ENCODE assay signal across 1 cellular context in the genomic region with DNA sequence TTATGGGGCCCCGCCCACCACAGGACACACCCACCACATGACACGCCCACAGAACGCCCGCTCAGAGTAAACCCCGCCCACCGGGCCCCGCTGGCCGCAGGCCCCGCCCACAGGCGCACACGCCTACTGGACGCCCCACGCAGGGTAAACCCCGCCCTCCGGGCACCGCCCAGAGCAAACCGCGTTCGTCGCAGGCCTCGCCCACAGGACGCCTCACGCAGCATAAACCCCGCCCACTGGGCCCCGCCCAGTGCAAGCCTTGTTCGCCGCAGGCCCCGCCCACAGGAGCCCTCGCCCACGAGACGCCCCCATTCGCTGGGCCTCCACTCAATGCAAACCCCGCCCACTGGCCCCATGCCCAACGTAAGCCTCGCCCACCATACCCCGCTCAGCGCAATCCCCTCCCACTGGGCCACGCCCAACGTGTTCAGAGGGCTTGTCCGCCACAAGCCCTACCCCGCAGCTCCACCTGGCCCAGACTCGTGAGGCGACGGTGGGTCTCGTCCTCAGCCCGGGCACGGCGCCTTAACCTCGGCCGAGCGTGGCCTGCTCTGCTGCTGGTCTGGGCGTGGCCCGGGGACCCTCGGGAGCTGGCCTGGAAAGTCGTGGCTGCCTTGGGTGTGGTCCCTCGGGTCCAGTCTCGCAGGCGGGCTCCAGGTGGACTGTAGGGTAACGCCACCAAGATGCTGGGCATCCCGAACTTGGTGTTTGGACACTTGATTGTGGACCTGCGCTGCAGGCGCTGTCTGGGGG.
A peak's percentile ranks its signal among the peaks of the same experiment; 100 is the strongest.
TF ChIP-seq lines count a peak whose summit lies in the region.

No MANE protein-coding gene starts in this region.

TF ChIP-seq in K562, 482 proteins besides CTCF, POLR2A, EP300 and RAD21 (continued from another document and continues in another):
- TF ChIP-seq, protein P1, sequence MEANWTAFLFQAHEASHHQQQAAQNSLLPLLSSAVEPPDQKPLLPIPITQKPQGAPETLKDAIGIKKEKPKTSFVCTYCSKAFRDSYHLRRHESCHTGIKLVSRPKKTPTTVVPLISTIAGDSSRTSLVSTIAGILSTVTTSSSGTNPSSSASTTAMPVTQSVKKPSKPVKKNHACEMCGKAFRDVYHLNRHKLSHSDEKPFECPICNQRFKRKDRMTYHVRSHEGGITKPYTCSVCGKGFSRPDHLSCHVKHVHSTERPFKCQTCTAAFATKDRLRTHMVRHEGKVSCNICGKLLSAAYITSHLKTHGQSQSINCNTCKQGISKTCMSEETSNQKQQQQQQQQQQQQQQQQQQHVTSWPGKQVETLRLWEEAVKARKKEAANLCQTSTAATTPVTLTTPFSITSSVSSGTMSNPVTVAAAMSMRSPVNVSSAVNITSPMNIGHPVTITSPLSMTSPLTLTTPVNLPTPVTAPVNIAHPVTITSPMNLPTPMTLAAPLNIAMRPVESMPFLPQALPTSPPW (CRISPR knock-in tag; IDR thresholded peaks at IDR 0.05), result peak; percentile 36; the same call in 1 of the 2 replicates
- peak; percentile 97 for TF ChIP-seq NFIC (IDR thresholded peaks at IDR 0.05)
- TF ChIP-seq SRF (CRISPR knock-in tag; IDR thresholded peaks at IDR 0.05), result peak in 1 of 2 experiments; percentile 82; a peak in 2 of 4 replicates
- peak in 1 of 3 experiments; percentile 16 for TF ChIP-seq YY1 (IDR thresholded peaks at IDR 0.05; ENCODE audit: borderline replicate concordance in 1 of 3, control insufficient read depth in 1 of 3, extremely low read depth in 1 of 3, insufficient read depth in 3 of 3, insufficient read length in 1 of 3, insufficient replicate concordance in 2 of 3, low read depth in 1 of 3, low read length in 2 of 3)
- peak; percentile 98 for TF ChIP-seq CCNT2 (IDR thresholded peaks at IDR 0.05; ENCODE audit: borderline replicate concordance, extremely low read depth, insufficient read length, low read depth, low read length)
- peak in 1 of 2 experiments; percentile 44; a peak in 1 of 4 replicates for TF ChIP-seq HDAC1 (IDR thresholded peaks at IDR 0.05)
- TF ChIP-seq, protein P2, sequence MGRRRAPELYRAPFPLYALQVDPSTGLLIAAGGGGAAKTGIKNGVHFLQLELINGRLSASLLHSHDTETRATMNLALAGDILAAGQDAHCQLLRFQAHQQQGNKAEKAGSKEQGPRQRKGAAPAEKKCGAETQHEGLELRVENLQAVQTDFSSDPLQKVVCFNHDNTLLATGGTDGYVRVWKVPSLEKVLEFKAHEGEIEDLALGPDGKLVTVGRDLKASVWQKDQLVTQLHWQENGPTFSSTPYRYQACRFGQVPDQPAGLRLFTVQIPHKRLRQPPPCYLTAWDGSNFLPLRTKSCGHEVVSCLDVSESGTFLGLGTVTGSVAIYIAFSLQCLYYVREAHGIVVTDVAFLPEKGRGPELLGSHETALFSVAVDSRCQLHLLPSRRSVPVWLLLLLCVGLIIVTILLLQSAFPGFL (CRISPR knock-in tag; IDR thresholded peaks at IDR 0.05), result no peak
- TF ChIP-seq XRCC5 (IDR thresholded peaks at IDR 0.05; ENCODE audit: low read depth, low read length), result peak; percentile 51
- no peak for TF ChIP-seq KDM2B (CRISPR knock-in tag; IDR thresholded peaks at IDR 0.05)
- no peak for TF ChIP-seq MTA2 (IDR thresholded peaks at IDR 0.05; ENCODE audit: low read depth)
- no peak for TF ChIP-seq PHTF2 (CRISPR knock-in tag; IDR thresholded peaks at IDR 0.05)
- TF ChIP-seq SREBF2 (CRISPR knock-in tag; IDR thresholded peaks at IDR 0.05), result no peak
- no peak for TF ChIP-seq TAF9B (IDR thresholded peaks at IDR 0.05; ENCODE audit: partially characterized antibody)
- TF ChIP-seq ATF1 (CRISPR knock-in tag; IDR thresholded peaks at IDR 0.05), result no peak
- TF ChIP-seq ATF1 (tag; IDR thresholded peaks at IDR 0.05), result peak; percentile 76
- no peak for TF ChIP-seq U2AF2 (optimal IDR thresholded peaks at IDR 0.05; ENCODE audit: low read depth, low read length)
- TF ChIP-seq DLX4 (CRISPR knock-in tag; IDR thresholded peaks at IDR 0.05), result no peak
- no peak for TF ChIP-seq ZFP1 (CRISPR knock-in tag; IDR thresholded peaks at IDR 0.05)
- TF ChIP-seq, protein P3, sequence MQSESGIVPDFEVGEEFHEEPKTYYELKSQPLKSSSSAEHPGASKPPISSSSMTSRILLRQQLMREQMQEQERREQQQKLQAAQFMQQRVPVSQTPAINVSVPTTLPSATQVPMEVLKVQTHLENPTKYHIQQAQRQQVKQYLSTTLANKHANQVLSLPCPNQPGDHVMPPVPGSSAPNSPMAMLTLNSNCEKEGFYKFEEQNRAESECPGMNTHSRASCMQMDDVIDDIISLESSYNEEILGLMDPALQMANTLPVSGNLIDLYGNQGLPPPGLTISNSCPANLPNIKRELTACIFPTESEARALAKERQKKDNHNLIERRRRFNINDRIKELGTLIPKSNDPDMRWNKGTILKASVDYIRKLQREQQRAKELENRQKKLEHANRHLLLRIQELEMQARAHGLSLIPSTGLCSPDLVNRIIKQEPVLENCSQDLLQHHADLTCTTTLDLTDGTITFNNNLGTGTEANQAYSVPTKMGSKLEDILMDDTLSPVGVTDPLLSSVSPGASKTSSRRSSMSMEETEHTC (IDR thresholded peaks at IDR 0.05), result peak; percentile 39; the same call in 1 of the 2 replicates
- TF ChIP-seq ZBTB1 (CRISPR knock-in tag; IDR thresholded peaks at IDR 0.05; ENCODE audit: borderline replicate concordance, low read depth), result no peak
- no peak for TF ChIP-seq TSC22D4 (tag; IDR thresholded peaks at IDR 0.05)
- TF ChIP-seq MCM5 (IDR thresholded peaks at IDR 0.05; ENCODE audit: low read depth), result no peak
- peak; percentile 92 for TF ChIP-seq KLF1 (tag; IDR thresholded peaks at IDR 0.05)
- no peak for TF ChIP-seq ZNF699 (CRISPR knock-in tag; IDR thresholded peaks at IDR 0.05; ENCODE audit: insufficient replicate concordance)
- no peak for TF ChIP-seq PATZ1 (CRISPR knock-in tag; IDR thresholded peaks at IDR 0.05; ENCODE audit: borderline replicate concordance)
- TF ChIP-seq ZC3H11A (IDR thresholded peaks at IDR 0.05; ENCODE audit: low read depth, low read length), result 0 out of 2 replicates have a peak, but pooled peaks have one; percentile 15
- no peak for TF ChIP-seq SMAD2 (IDR thresholded peaks at IDR 0.05; ENCODE audit: low read depth, low read length)
- TF ChIP-seq SFPQ (IDR thresholded peaks at IDR 0.05; ENCODE audit: low read depth, low read length), result no peak
- TF ChIP-seq HDAC2 (IDR thresholded peaks at IDR 0.05), result no peak
- no peak for TF ChIP-seq E2F3 (CRISPR knock-in tag; IDR thresholded peaks at IDR 0.05)
- peak; percentile 99 for TF ChIP-seq EGR1 (conservative IDR thresholded peaks at IDR 0.05)
- no peak for TF ChIP-seq RBM25 (IDR thresholded peaks at IDR 0.05; ENCODE audit: low read depth, low read length, severe bottlenecking)
- TF ChIP-seq, protein P4, sequence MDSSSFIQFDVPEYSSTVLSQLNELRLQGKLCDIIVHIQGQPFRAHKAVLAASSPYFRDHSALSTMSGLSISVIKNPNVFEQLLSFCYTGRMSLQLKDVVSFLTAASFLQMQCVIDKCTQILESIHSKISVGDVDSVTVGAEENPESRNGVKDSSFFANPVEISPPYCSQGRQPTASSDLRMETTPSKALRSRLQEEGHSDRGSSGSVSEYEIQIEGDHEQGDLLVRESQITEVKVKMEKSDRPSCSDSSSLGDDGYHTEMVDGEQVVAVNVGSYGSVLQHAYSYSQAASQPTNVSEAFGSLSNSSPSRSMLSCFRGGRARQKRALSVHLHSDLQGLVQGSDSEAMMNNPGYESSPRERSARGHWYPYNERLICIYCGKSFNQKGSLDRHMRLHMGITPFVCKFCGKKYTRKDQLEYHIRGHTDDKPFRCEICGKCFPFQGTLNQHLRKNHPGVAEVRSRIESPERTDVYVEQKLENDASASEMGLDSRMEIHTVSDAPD (CRISPR knock-in tag; IDR thresholded peaks at IDR 0.05), result no peak
- TF ChIP-seq ZBTB7A (IDR thresholded peaks at IDR 0.05; ENCODE audit: borderline replicate concordance, control insufficient read depth, low read depth, low read length), result peak; percentile 74
- no peak for TF ChIP-seq CBX5 (IDR thresholded peaks at IDR 0.05; ENCODE audit: borderline replicate concordance, low read depth)
- TF ChIP-seq TEAD4 (IDR thresholded peaks at IDR 0.05; ENCODE audit: low read length), result 0 out of 2 replicates have a peak, but pooled peaks have one; percentile 18
- no peak for TF ChIP-seq TEAD4 (CRISPR knock-in tag; IDR thresholded peaks at IDR 0.05; ENCODE audit: borderline replicate concordance)
- TF ChIP-seq ZNF133 (CRISPR knock-in tag; IDR thresholded peaks at IDR 0.05), result no peak
- TF ChIP-seq TCF7 (IDR thresholded peaks at IDR 0.05; ENCODE audit: borderline replicate concordance), result no peak
- TF ChIP-seq PCBP1 (IDR thresholded peaks at IDR 0.05; ENCODE audit: low read depth, low read length, poor library complexity, severe bottlenecking), result peak; percentile 49
- TF ChIP-seq, protein P5, sequence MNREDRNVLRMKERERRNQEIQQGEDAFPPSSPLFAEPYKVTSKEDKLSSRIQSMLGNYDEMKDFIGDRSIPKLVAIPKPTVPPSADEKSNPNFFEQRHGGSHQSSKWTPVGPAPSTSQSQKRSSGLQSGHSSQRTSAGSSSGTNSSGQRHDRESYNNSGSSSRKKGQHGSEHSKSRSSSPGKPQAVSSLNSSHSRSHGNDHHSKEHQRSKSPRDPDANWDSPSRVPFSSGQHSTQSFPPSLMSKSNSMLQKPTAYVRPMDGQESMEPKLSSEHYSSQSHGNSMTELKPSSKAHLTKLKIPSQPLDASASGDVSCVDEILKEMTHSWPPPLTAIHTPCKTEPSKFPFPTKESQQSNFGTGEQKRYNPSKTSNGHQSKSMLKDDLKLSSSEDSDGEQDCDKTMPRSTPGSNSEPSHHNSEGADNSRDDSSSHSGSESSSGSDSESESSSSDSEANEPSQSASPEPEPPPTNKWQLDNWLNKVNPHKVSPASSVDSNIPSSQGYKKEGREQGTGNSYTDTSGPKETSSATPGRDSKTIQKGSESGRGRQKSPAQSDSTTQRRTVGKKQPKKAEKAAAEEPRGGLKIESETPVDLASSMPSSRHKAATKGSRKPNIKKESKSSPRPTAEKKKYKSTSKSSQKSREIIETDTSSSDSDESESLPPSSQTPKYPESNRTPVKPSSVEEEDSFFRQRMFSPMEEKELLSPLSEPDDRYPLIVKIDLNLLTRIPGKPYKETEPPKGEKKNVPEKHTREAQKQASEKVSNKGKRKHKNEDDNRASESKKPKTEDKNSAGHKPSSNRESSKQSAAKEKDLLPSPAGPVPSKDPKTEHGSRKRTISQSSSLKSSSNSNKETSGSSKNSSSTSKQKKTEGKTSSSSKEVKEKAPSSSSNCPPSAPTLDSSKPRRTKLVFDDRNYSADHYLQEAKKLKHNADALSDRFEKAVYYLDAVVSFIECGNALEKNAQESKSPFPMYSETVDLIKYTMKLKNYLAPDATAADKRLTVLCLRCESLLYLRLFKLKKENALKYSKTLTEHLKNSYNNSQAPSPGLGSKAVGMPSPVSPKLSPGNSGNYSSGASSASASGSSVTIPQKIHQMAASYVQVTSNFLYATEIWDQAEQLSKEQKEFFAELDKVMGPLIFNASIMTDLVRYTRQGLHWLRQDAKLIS (CRISPR knock-in tag; IDR thresholded peaks at IDR 0.05), result 0 out of 2 replicates have a peak, but pooled peaks have one; percentile 7
- TF ChIP-seq, protein P6, sequence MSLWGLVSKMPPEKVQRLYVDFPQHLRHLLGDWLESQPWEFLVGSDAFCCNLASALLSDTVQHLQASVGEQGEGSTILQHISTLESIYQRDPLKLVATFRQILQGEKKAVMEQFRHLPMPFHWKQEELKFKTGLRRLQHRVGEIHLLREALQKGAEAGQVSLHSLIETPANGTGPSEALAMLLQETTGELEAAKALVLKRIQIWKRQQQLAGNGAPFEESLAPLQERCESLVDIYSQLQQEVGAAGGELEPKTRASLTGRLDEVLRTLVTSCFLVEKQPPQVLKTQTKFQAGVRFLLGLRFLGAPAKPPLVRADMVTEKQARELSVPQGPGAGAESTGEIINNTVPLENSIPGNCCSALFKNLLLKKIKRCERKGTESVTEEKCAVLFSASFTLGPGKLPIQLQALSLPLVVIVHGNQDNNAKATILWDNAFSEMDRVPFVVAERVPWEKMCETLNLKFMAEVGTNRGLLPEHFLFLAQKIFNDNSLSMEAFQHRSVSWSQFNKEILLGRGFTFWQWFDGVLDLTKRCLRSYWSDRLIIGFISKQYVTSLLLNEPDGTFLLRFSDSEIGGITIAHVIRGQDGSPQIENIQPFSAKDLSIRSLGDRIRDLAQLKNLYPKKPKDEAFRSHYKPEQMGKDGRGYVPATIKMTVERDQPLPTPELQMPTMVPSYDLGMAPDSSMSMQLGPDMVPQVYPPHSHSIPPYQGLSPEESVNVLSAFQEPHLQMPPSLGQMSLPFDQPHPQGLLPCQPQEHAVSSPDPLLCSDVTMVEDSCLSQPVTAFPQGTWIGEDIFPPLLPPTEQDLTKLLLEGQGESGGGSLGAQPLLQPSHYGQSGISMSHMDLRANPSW (CRISPR knock-in tag; IDR thresholded peaks at IDR 0.05), result 0 out of 2 replicates have a peak, but pooled peaks have one; percentile 94
